Comparison of ENCODE assay signal across 10 cellular contexts in the genomic region with DNA sequence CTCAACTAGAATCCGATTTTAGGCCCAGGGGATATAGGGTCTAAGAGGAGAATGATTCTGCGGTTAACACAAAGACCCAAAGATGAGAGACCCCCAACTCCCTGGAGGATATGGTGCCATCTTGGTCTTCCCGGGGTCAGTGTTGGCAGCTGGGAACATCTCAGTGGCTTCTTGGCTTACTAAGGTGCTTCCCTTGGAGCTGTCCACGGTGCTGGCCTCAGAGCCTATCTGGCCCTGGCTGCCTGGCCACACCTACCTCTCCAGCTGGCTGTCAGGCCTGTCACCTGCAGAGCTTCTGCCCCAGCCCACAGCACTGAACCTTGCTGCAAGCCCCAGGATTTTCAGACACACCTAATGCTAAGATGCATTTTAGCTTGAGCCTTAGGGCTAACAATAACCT.
A peak's percentile ranks its signal among the peaks of the same experiment; 100 is the strongest.
DNase-seq lines count a peak whose midpoint lies in the region; ATAC-seq and TF ChIP-seq lines count a peak whose summit lies in the region.
"Had no signal": no experiment of that assay in that cellular context is flagged by ENCODE, and none has a peak within 500 bp of the region (broad histone marks: within the 10 kb centered on the region; RNA-seq: fewer than 3 reads in every experiment).

No MANE protein-coding gene starts in this region.

- H3K4me1 ChIP-seq in fibroblast of lung (ENCODE audit: control insufficient read depth, extremely low read depth, insufficient read depth, low read length) (no peaks in the 10 kb centered on the region), smooth muscle cell (ENCODE audit: low read depth) (no peaks in the 10 kb centered on the region)
- H3K4me1 ChIP-seq: esophagus muscularis mucosa had no signal

- H3K9me3 ChIP-seq in fibroblast of lung (ENCODE audit: control insufficient read depth, insufficient read depth, low read depth, low read length) = no peaks in the 10 kb centered on the region
- H3K9me3 ChIP-seq in smooth muscle cell (replicated peaks; ENCODE audit: low read depth) = no peaks in the 10 kb centered on the region
- H3K9me3 ChIP-seq: esophagus muscularis mucosa had no signal

- no peaks in the 10 kb centered on the region for H3K36me3 Mint-ChIP-seq in activated naive CD4-positive, alpha-beta T cell treated with anti-CD3 and anti-CD28 coated beads for 36 hours (ENCODE audit: low read depth)
- no peaks in the 10 kb centered on the region for H3K36me3 Mint-ChIP-seq in activated naive CD4-positive, alpha-beta T cell treated with anti-CD3 and anti-CD28 coated beads, Interleukin-2, amount 50 U/mL, for 72 hours

- no peak overlapping the region for H2AFZ ChIP-seq in fibroblast of lung (ENCODE audit: low read length)
- no peak overlapping the region for H2AFZ ChIP-seq in smooth muscle cell (ENCODE audit: low read depth)

- H3K79me2 ChIP-seq in fibroblast of lung (ENCODE audit: control insufficient read depth, insufficient read depth, low read length) = no peaks in the 10 kb centered on the region
- no peaks in the 10 kb centered on the region for H3K79me2 ChIP-seq in smooth muscle cell (ENCODE audit: low read depth)

- DNase-seq in activated naive CD4-positive, alpha-beta T cell treated with anti-CD3 and anti-CD28 coated beads for 36 hours = peak; percentile 49
- no peak for DNase-seq in activated naive CD4-positive, alpha-beta T cell treated with anti-CD3 and anti-CD28 coated beads, Interleukin-2, amount 50 U/mL, for 72 hours (ENCODE audit: low spot score in 2 of 2)
- peak; percentile 39 for DNase-seq in RPMI7951 (ENCODE audit: low read depth)
- DNase-seq in fibroblast of lung (ENCODE audit: low read depth in 2 of 2) = peak; percentile 25 to 26
- peak; percentile 4 for DNase-seq in smooth muscle cell (lab: John Stamatoyannopoulos, UW; ENCODE audit: unreplicated experiment)
- no peak for DNase-seq in stimulated activated CD4-positive, alpha-beta T cell treated with anti-CD3 and anti-CD28 coated beads, Interleukin-4, amount 100 ng/mL, for 24 hours
- DNase-seq: activated effector memory CD4-positive, alpha-beta T cell treated with anti-CD3 and anti-CD28 coated beads, Interleukin-2, amount 50 U/mL, for 16 hours had no signal

- H3K4me3 ChIP-seq in fibroblast of lung (replicated peaks in 1 of 4; ENCODE audit: control extremely low read depth in 1 of 4, insufficient read depth in 1 of 4, low read depth in 3 of 4, low read length in 4 of 4) (no peak overlapping the region), smooth muscle cell (no peak overlapping the region)
- H3K4me3 ChIP-seq: esophagus muscularis mucosa had no signal

- no peak overlapping the region for H3K4me3 Mint-ChIP-seq in activated naive CD4-positive, alpha-beta T cell treated with anti-CD3 and anti-CD28 coated beads for 36 hours

- H3K9ac ChIP-seq in fibroblast of lung (ENCODE audit: insufficient read depth, low read length) (no peak overlapping the region), smooth muscle cell (ENCODE audit: low read depth) (no peak overlapping the region)

- H3K4me2 ChIP-seq in fibroblast of lung (ENCODE audit: extremely low read depth, insufficient read depth, low read length) (no peak overlapping the region), smooth muscle cell (no peak overlapping the region)

- H3K4me1 Mint-ChIP-seq in activated naive CD4-positive, alpha-beta T cell treated with anti-CD3 and anti-CD28 coated beads for 36 hours (ENCODE audit: low read depth) = no peaks in the 10 kb centered on the region

- peaks cover 16% of the 10 kb centered on the region for H3K27me3 ChIP-seq in fibroblast of lung (ENCODE audit: control insufficient read depth, insufficient read depth, low read length)
- H3K27me3 ChIP-seq in smooth muscle cell (ENCODE audit: low read depth) = peaks cover 15% of the 10 kb centered on the region

- intact Hi-C loops in activated naive CD4-positive, alpha-beta T cell treated with anti-CD3 and anti-CD28 coated beads for 36 hours (cut with micrococcal nuclease) = no loop called here

- H3K9me3 Mint-ChIP-seq in activated naive CD4-positive, alpha-beta T cell treated with anti-CD3 and anti-CD28 coated beads for 36 hours = no peaks in the 10 kb centered on the region
- H3K9me3 Mint-ChIP-seq in activated naive CD4-positive, alpha-beta T cell treated with anti-CD3 and anti-CD28 coated beads, Interleukin-2, amount 50 U/mL, for 72 hours = no peaks in the 10 kb centered on the region

- H4K20me1 ChIP-seq in fibroblast of lung (ENCODE audit: control insufficient read depth, extremely low read depth, insufficient read depth, low read length) (no peaks in the 10 kb centered on the region), smooth muscle cell (ENCODE audit: low read depth) (no peaks in the 10 kb centered on the region)

- WGBS in smooth muscle cell (ENCODE audit: low lambda C conversion rate) = 58% methylated on average over 4 of the region's 4 CpGs

- CTCF ChIA-PET in activated naive CD4-positive, alpha-beta T cell treated with anti-CD3 and anti-CD28 coated beads for 36 hours (lab: Charles Lee) = interaction anchor here (1.8 kb wide), 1 partner anchor 14 kb away, joined by 7 read pairs; no protein-coding TSS in a partner anchor

- H3K36me3 ChIP-seq in fibroblast of lung (ENCODE audit: control insufficient read depth, insufficient read depth, low read length) = no peaks in the 10 kb centered on the region
- no peaks in the 10 kb centered on the region for H3K36me3 ChIP-seq in smooth muscle cell (ENCODE audit: low read depth)
- H3K36me3 ChIP-seq: esophagus muscularis mucosa had no signal

- H3F3A ChIP-seq in smooth muscle cell (ENCODE audit: low read depth) = no peaks in the 10 kb centered on the region

- TF ChIP-seq CTCF in fibroblast of lung (conservative IDR thresholded peaks at IDR 0.05 in 1 of 2, IDR thresholded peaks at IDR 0.05 in 1 of 2; ENCODE audit: low read depth in 1 of 2, low read length in 2 of 2) = no peak
- TF ChIP-seq CTCF in smooth muscle cell (IDR thresholded peaks at IDR 0.05; ENCODE audit: borderline replicate concordance, insufficient read depth, poor library complexity, severe bottlenecking) = no peak

- H3K27ac ChIP-seq in fibroblast of lung (ENCODE audit: insufficient read depth, low read length) (no peak overlapping the region), smooth muscle cell (ENCODE audit: low read depth) (no peak overlapping the region)
- H3K27ac ChIP-seq: esophagus muscularis mucosa had no signal

- H3K27me3 Mint-ChIP-seq in activated naive CD4-positive, alpha-beta T cell treated with anti-CD3 and anti-CD28 coated beads for 36 hours (ENCODE audit: low read depth) = peaks cover 5% of the 10 kb centered on the region

- H3K27ac Mint-ChIP-seq in activated naive CD4-positive, alpha-beta T cell treated with anti-CD3 and anti-CD28 coated beads for 36 hours = no peak overlapping the region
- H3K27ac Mint-ChIP-seq in activated naive CD4-positive, alpha-beta T cell treated with anti-CD3 and anti-CD28 coated beads, Interleukin-2, amount 50 U/mL, for 72 hours = no peak overlapping the region

- no peak for ATAC-seq in activated naive CD4-positive, alpha-beta T cell treated with anti-CD3 and anti-CD28 coated beads, Interleukin-2, amount 50 U/mL, for 72 hours
- ATAC-seq in HG02678 (IDR thresholded peaks at IDR 0.05; ENCODE audit: unreplicated experiment) (no peak), GM18861 (IDR thresholded peaks at IDR 0.05; ENCODE audit: unreplicated experiment) (no peak)

Comparison
In these comparisons a context has a peak if more than half of its experiments do, and no peak if none do; other contexts are left out.
1. DNase-seq: peak in activated naive CD4-positive, alpha-beta T cell treated with anti-CD3 and anti-CD28 coated beads for 36 hours (single experiment), RPMI7951 (single experiment), fibroblast of lung (2 of 2) and smooth muscle cell (single experiment); none in activated naive CD4-positive, alpha-beta T cell treated with anti-CD3 and anti-CD28 coated beads, Interleukin-2, amount 50 U/mL, for 72 hours (0 of 2) and stimulated activated CD4-positive, alpha-beta T cell treated with anti-CD3 and anti-CD28 coated beads, Interleukin-4, amount 100 ng/mL, for 24 hours (single experiment).